1 cellular context compared by ENCODE assay signal in genomic region chr7:76428868-76429805, GRCh38.
TF ChIP-seq lines count a peak whose summit lies in the region.

No MANE protein-coding gene starts in this region.

TF ChIP-seq in K562, 482 proteins besides CTCF, POLR2A, EP300 and RAD21 (continued from another document and continues in another):
- TF ChIP-seq GMEB1 (CRISPR knock-in tag; IDR thresholded peaks at IDR 0.05) (no peak), SNIP1 (IDR thresholded peaks at IDR 0.05; ENCODE audit: low read depth) (no peak), NONO (IDR thresholded peaks at IDR 0.05; ENCODE audit: low read depth in 2 of 2, low read length in 1 of 2) (no peak), SMAD3 (CRISPR knock-in tag; conservative IDR thresholded peaks at IDR 0.05) (peak; percentile 42; the same call in 1 of the 2 replicates), ZEB2 (IDR thresholded peaks at IDR 0.05) (no peak; the same call in 1 of the 2 replicates), BCL6 (CRISPR knock-in tag; IDR thresholded peaks at IDR 0.05) (no peak), SP1 (CRISPR knock-in tag; IDR thresholded peaks at IDR 0.05) (peak; percentile 45; the same call in 1 of the 2 replicates), PTRF (tag; IDR thresholded peaks at IDR 0.05) (no peak), NFE2L1 (tag; IDR thresholded peaks at IDR 0.05; ENCODE audit: borderline replicate concordance, low read depth) (no peak), ZNF124 (CRISPR knock-in tag; IDR thresholded peaks at IDR 0.05) (no peak), MAFK (IDR thresholded peaks at IDR 0.05; ENCODE audit: low read length) (no peak), ZNF239 (CRISPR knock-in tag; IDR thresholded peaks at IDR 0.05) (no peak), MNT (conservative IDR thresholded peaks at IDR 0.05) (peak in 1 of 2 experiments; percentile 41; a peak in 1 of 4 replicates), PATZ1 (CRISPR knock-in tag; IDR thresholded peaks at IDR 0.05; ENCODE audit: borderline replicate concordance) (no peak), GATAD2A (IDR thresholded peaks at IDR 0.05) (no peak), ZNF57 (CRISPR knock-in tag; IDR thresholded peaks at IDR 0.05) (no peak), CHD7 (IDR thresholded peaks at IDR 0.05; ENCODE audit: low read depth, low read length) (no peak), NCOA2 (IDR thresholded peaks at IDR 0.05; ENCODE audit: partially characterized antibody in 2 of 2) (no peak), NR0B1 (IDR thresholded peaks at IDR 0.05; ENCODE audit: partially characterized antibody) (no peak), ARHGAP35 (IDR thresholded peaks at IDR 0.05; ENCODE audit: partially characterized antibody) (no peak), HMG20A (CRISPR knock-in tag; conservative IDR thresholded peaks at IDR 0.05) (no peak), BACH1 (tag; IDR thresholded peaks at IDR 0.05) (no peak), HMBOX1 (IDR thresholded peaks at IDR 0.05) (no peak), MEIS2 (IDR thresholded peaks at IDR 0.05; ENCODE audit: partially characterized antibody) (peak; percentile 10), HDAC2 (IDR thresholded peaks at IDR 0.05) (no peak; the same call in 1 of the 2 replicates), GABPB2 (CRISPR knock-in tag; conservative IDR thresholded peaks at IDR 0.05) (no peak), CBFA2T2 (conservative IDR thresholded peaks at IDR 0.05) (no peak), E2F8 (IDR thresholded peaks at IDR 0.05; ENCODE audit: low read depth, partially characterized antibody) (no peak), SIN3B (IDR thresholded peaks at IDR 0.05; ENCODE audit: low read depth) (no peak), MCM3 (IDR thresholded peaks at IDR 0.05) (no peak), ZNF174 (CRISPR knock-in tag; IDR thresholded peaks at IDR 0.05) (no peak), L3MBTL2 (IDR thresholded peaks at IDR 0.05) (peak; percentile 41; the same call in 1 of the 2 replicates), RCOR1 (IDR thresholded peaks at IDR 0.05; ENCODE audit: borderline replicate concordance in 1 of 2, low read depth in 2 of 2, low read length in 2 of 2) (0 out of 4 replicates have a peak, but pooled peaks of 1 of the 2 experiments have one; percentile 19), TAL1 (IDR thresholded peaks at IDR 0.05) (peak; percentile 28; the same call in 1 of the 2 replicates), LCOR (CRISPR knock-in tag; IDR thresholded peaks at IDR 0.05) (no peak), RFX1 (IDR thresholded peaks at IDR 0.05) (no peak), ZNF766 (CRISPR knock-in tag; conservative IDR thresholded peaks at IDR 0.05) (no peak), VEZF1 (CRISPR knock-in tag; IDR thresholded peaks at IDR 0.05) (peak; percentile 71), PHF8 (IDR thresholded peaks at IDR 0.05; ENCODE audit: borderline replicate concordance, low read length) (no peak), TBL1XR1 (IDR thresholded peaks at IDR 0.05; ENCODE audit: low read length in 2 of 2) (no peak), LEF1 (IDR thresholded peaks at IDR 0.05) (no peak)
